In genomic region chr13:22121340-22121739, GRCh38 we compare ENCODE assay signal across 22 cellular contexts.
A peak's percentile ranks its signal among the peaks of the same experiment; 100 is the strongest.
DNase-seq lines count a peak whose midpoint lies in the region; ATAC-seq and TF ChIP-seq lines count a peak whose summit lies in the region.
"Had no signal": no experiment of that assay in that cellular context is flagged by ENCODE, and none has a peak within 500 bp of the region (broad histone marks: within the 10 kb centered on the region; RNA-seq: fewer than 3 reads in every experiment).

No MANE protein-coding gene starts in this region.

- H3K27me3 Mint-ChIP-seq in IgD-negative memory B cell: no peaks in the 10 kb centered on the region
- no peaks in the 10 kb centered on the region for H3K27me3 Mint-ChIP-seq in HFFc6 (ENCODE audit: insufficient read depth)
- H3K27me3 Mint-ChIP-seq: activated CD4-positive, alpha-beta memory T cell treated with anti-CD3 and anti-CD28 coated beads, Interleukin-2, amount 10 ng/mL, durations not matched to agents 7 days and 5 days had no signal

- H3K4me1 Mint-ChIP-seq in IgD-negative memory B cell: peaks cover 9 to 24% (median 10%) of the 10 kb centered on the region in 3 donors
- no peaks in the 10 kb centered on the region for H3K4me1 Mint-ChIP-seq in HFFc6 (ENCODE audit: low read depth)

- no peak for TF ChIP-seq CTCF in HFFc6 (IDR thresholded peaks at IDR 0.05)
- no peak for TF ChIP-seq CTCF in heart left ventricle (IDR thresholded peaks at IDR 0.05)

- no peak overlapping the region for H3K4me3 ChIP-seq in heart left ventricle
- H3K4me3 ChIP-seq: breast epithelium, smooth muscle cell, thyroid gland had no signal

- peak; percentile 58 for ATAC-seq in GM18511 (IDR thresholded peaks at IDR 0.05; ENCODE audit: unreplicated experiment)
- ATAC-seq in GM21447 (IDR thresholded peaks at IDR 0.05; ENCODE audit: unreplicated experiment): peak; percentile 61
- ATAC-seq in heart left ventricle: no peak
- ATAC-seq: SK-N-SH treated with all-trans-retinoic acid at 6 μM for 48 hours had no signal

- intact Hi-C loops in heart left ventricle (cut with DNase I): no loop called here

- DNase-seq in cerebellar cortex (ENCODE audit: low spot score) (peak; percentile 40), caudate nucleus (lab: John Stamatoyannopoulos, UW) (no peak), HFFc6 (no peak), heart left ventricle (no peak)
- no peak for DNase-seq in activated CD4-positive, alpha-beta T cell treated with anti-CD3 and anti-CD28 coated beads for 4 hours
- DNase-seq: activated CD4-positive, alpha-beta memory T cell treated with anti-CD3 and anti-CD28 coated beads, Interleukin-2, amount 10 ng/mL, durations not matched to agents 7 days and 5 days; activated gamma-delta T cell; activated T-cell treated with anti-CD3 and anti-CD28 coated beads for 4 hours; EL; NCI-H146; NCI-H2171; NCI-H526; stimulated activated naive CD4-positive, alpha-beta T cell; thyroid gland had no signal

- peaks cover 0 to 2% (median 2%) of the 10 kb centered on the region in 3 donors for H3K9me3 Mint-ChIP-seq in IgD-negative memory B cell
- H3K9me3 Mint-ChIP-seq in HFFc6: peaks cover 56% of the 10 kb centered on the region
- H3K9me3 Mint-ChIP-seq: activated CD4-positive, alpha-beta memory T cell treated with anti-CD3 and anti-CD28 coated beads, Interleukin-2, amount 10 ng/mL, durations not matched to agents 7 days and 5 days had no signal

- H3K27me3 ChIP-seq in heart left ventricle: no peaks in the 10 kb centered on the region
- H3K27me3 ChIP-seq: breast epithelium, thyroid gland had no signal

- peaks cover 0 to 3% (median 0%) of the 10 kb centered on the region in 12 donors for H3K4me1 ChIP-seq in heart left ventricle
- H3K4me1 ChIP-seq: breast epithelium, thyroid gland had no signal

- no peak for TF ChIP-seq POLR2A in heart left ventricle (IDR thresholded peaks at IDR 0.05)

- 75 to 80% (median 77%) methylated on average over 8 of the region's 8 CpGs for WGBS in heart left ventricle, 4 donors

- H3K36me3 ChIP-seq in heart left ventricle: no peaks in the 10 kb centered on the region
- H3K36me3 ChIP-seq: breast epithelium, thyroid gland had no signal

- H3K27ac Mint-ChIP-seq in IgD-negative memory B cell (no peak overlapping the region), HFFc6 (no peak overlapping the region)
- H3K27ac Mint-ChIP-seq: activated CD4-positive, alpha-beta memory T cell treated with anti-CD3 and anti-CD28 coated beads, Interleukin-2, amount 10 ng/mL, durations not matched to agents 7 days and 5 days had no signal

- no peak overlapping the region for H3K27ac ChIP-seq in caudate nucleus (ENCODE audit: low read depth, low read length)
- no peak overlapping the region for H3K27ac ChIP-seq in heart left ventricle
- H3K27ac ChIP-seq: breast epithelium, C4-2B, RWPE1, thyroid gland had no signal

- peak overlapping the region in 3 of 4 donors; percentile 17 to 63 (median 21) for H3K4me3 Mint-ChIP-seq in IgD-negative memory B cell
- no peak overlapping the region for H3K4me3 Mint-ChIP-seq in HFFc6
- H3K4me3 Mint-ChIP-seq: activated CD4-positive, alpha-beta memory T cell treated with anti-CD3 and anti-CD28 coated beads, Interleukin-2, amount 10 ng/mL, durations not matched to agents 7 days and 5 days had no signal

- H3K36me3 Mint-ChIP-seq in IgD-negative memory B cell: no peaks in the 10 kb centered on the region
- H3K36me3 Mint-ChIP-seq in HFFc6 (ENCODE audit: low read depth): no peaks in the 10 kb centered on the region

- no peaks in the 10 kb centered on the region for H3K9me3 ChIP-seq in heart left ventricle
- H3K9me3 ChIP-seq: breast epithelium, thyroid gland had no signal

Comparison
In these comparisons a context has a peak if more than half of its experiments do, and no peak if none do; other contexts are left out.
1. ATAC-seq: peak in GM18511 (single experiment) and GM21447 (single experiment); none in heart left ventricle (0 of 4).